Comparison of ENCODE assay signal across 25 cellular contexts in the genomic region with DNA sequence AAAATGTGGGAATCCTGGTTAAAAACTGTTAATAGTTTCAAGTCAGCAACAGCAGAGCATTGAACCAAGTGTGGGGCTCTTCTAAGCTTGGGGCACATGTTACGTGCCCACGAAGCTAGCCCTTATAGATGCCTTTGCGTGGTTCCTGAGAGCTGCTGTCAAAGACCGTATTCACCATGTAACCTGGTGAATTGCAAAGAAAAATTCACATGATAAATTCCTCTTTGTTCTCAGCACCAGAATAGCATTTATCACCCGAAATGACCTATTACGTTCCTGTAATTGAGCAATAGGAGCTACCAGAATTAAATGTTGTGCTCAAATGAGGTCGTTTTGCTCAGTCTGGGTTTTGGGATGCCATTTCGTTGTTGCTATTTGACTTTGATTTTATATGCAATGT.
DNase-seq lines count a peak whose midpoint lies in the region; ATAC-seq, FAIRE-seq and TF ChIP-seq lines count a peak whose summit lies in the region.
"Had no signal": no experiment of that assay in that cellular context is flagged by ENCODE, and none has a peak within 500 bp of the region (broad histone marks: within the 10 kb centered on the region; RNA-seq: fewer than 3 reads in every experiment).

No MANE protein-coding gene starts in this region.

- no peak for TF ChIP-seq RAD21 in K562 (CRISPR knock-in tag; conservative IDR thresholded peaks at IDR 0.05 in 1 of 2, IDR thresholded peaks at IDR 0.05 in 1 of 2)

- in situ Hi-C loops in K562 (cut with MboI) = no loop called here

- no peak for ATAC-seq in K562
- ATAC-seq in omental fat pad (ENCODE audit: low FRiP score) = no peak
- ATAC-seq in GM21717 (IDR thresholded peaks at IDR 0.05; ENCODE audit: unreplicated experiment) = no peak

- H3K4me1 ChIP-seq in K562 (replicated peaks in 1 of 2; ENCODE audit: control insufficient read depth in 2 of 2, insufficient read depth in 2 of 2, low read length in 2 of 2) = no peaks in the 10 kb centered on the region; a peak in 2 of 5 replicates
- no peaks in the 10 kb centered on the region for H3K4me1 ChIP-seq in prostate gland (replicated peaks)
- H3K4me1 ChIP-seq: BE2C, BLaER1 had no signal

- DNase-seq in H54 (ENCODE audit: insufficient read length, low spot score) = no peak
- no peak for DNase-seq in K562 (ENCODE audit: extremely low read depth in 1 of 4, low spot score in 3 of 4)
- DNase-seq in fibroblast of villous mesenchyme (ENCODE audit: low read depth) = peak; percentile 1
- no peak for DNase-seq in prostate gland (ENCODE audit: low spot score)
- DNase-seq in omental fat pad (ENCODE audit: low spot score) = no peak
- DNase-seq in nephron progenitor cell = no peak
- no peak for DNase-seq in epidermal melanocyte (ENCODE audit: insufficient read length, low spot score)
- DNase-seq: 8988T; ACHN; BE2C; C1 segment of cervical spinal cord; Caco-2; Calu3; CD4-positive, alpha-beta memory T cell; CD4-positive, CD25-positive, alpha-beta regulatory T cell; CD8-positive, alpha-beta memory T cell; DMS79 treated with DMSO at 0.1 percent for 48 hours; GF-D8 had no signal

- no TSS peak for BruUV-seq in K562 (replicated peaks; lab: Mats Ljungman, UMichigan)

- no peaks in the 10 kb centered on the region for H3K79me2 ChIP-seq in K562 (ENCODE audit: control insufficient read depth, insufficient read depth, low read length)

- H3K4me2 ChIP-seq in K562 (ENCODE audit: insufficient read depth, low read length) = no peak overlapping the region
- H3K4me2 ChIP-seq: BLaER1 had no signal

- no peak overlapping the region for H3K27ac ChIP-seq in K562 (ENCODE audit: extremely low read depth, low read depth, low read length)
- H3K27ac ChIP-seq in prostate gland = peak overlapping the region; percentile 32 to 35
- H3K27ac ChIP-seq: BLaER1 had no signal

- CTCF ChIA-PET in K562 (lab: Yijun Ruan, JAX; ENCODE audit: low intra/inter-chr PET ratio) = no interaction called here

- H3K27ac Mint-ChIP-seq in nephron progenitor cell = no peak overlapping the region
- H3K27ac Mint-ChIP-seq: CD14-positive monocyte; CD4-positive, alpha-beta memory T cell; CD4-positive, CD25-positive, alpha-beta regulatory T cell; CD8-positive, alpha-beta memory T cell had no signal

- no peak overlapping the region for H3K4me3 ChIP-seq in K562
- H3K4me3 ChIP-seq in fibroblast of villous mesenchyme (ENCODE audit: low read depth, low read length) = no peak overlapping the region
- H3K4me3 ChIP-seq in prostate gland = no peak overlapping the region
- H3K4me3 ChIP-seq: BLaER1 had no signal

- H3K27me3 ChIP-seq in K562 (ENCODE audit: control insufficient read depth in 2 of 2, insufficient read depth in 2 of 2, low read length in 2 of 2) (no peaks in the 10 kb centered on the region), prostate gland (replicated peaks; ENCODE audit: insufficient read depth) (no peaks in the 10 kb centered on the region)
- H3K27me3 ChIP-seq: BE2C, BLaER1 had no signal

- POLR2A ChIA-PET in K562 (lab: Yijun Ruan, JAX) = no interaction called here

- H2AFZ ChIP-seq in K562 (ENCODE audit: low read depth, low read length) = 0 out of 2 replicates have a peak overlapping the region, but pooled peaks have one; percentile 6

- H3K9me1 ChIP-seq in K562 (ENCODE audit: control insufficient read depth, insufficient read depth, low read length) = no peaks in the 10 kb centered on the region

- TF ChIP-seq POLR2A in H54 (IDR thresholded peaks at IDR 0.05; ENCODE audit: low read depth, low read length) (no peak), K562 (conservative IDR thresholded peaks at IDR 0.05) (no peak), prostate gland (IDR thresholded peaks at IDR 0.05) (no peak)

- H3K36me3 ChIP-seq in K562 (ENCODE audit: control insufficient read depth, insufficient read depth, low read length) (no peaks in the 10 kb centered on the region), prostate gland (no peaks in the 10 kb centered on the region)
- H3K36me3 ChIP-seq: BE2C, BLaER1 had no signal

- H3K27me3 Mint-ChIP-seq in nephron progenitor cell (ENCODE audit: low read depth, poor library complexity) = no peaks in the 10 kb centered on the region
- H3K27me3 Mint-ChIP-seq: CD4-positive, CD25-positive, alpha-beta regulatory T cell had no signal

- H3K4me3 Mint-ChIP-seq in nephron progenitor cell = no peak overlapping the region
- H3K4me3 Mint-ChIP-seq: CD14-positive monocyte; CD4-positive, alpha-beta memory T cell; CD4-positive, CD25-positive, alpha-beta regulatory T cell; CD8-positive, alpha-beta memory T cell had no signal

- no peak for TF ChIP-seq EP300 in K562 (IDR thresholded peaks at IDR 0.05; ENCODE audit: low read length)

- no peaks in the 10 kb centered on the region for H3K4me1 Mint-ChIP-seq in nephron progenitor cell
- H3K4me1 Mint-ChIP-seq: CD4-positive, alpha-beta memory T cell; CD4-positive, CD25-positive, alpha-beta regulatory T cell; CD8-positive, alpha-beta memory T cell had no signal

- no peaks in the 10 kb centered on the region for H3K9me3 Mint-ChIP-seq in nephron progenitor cell
- H3K9me3 Mint-ChIP-seq: CD8-positive, alpha-beta memory T cell had no signal

- no peaks in the 10 kb centered on the region for H4K20me1 ChIP-seq in K562 (replicated peaks; ENCODE audit: control insufficient read depth, insufficient read depth, low read length)
- H4K20me1 ChIP-seq: BLaER1 had no signal

- TF ChIP-seq CTCF in K562 (IDR thresholded peaks at IDR 0.05 in 2 of 3, conservative IDR thresholded peaks at IDR 0.05 in 1 of 3; ENCODE audit: insufficient read depth in 2 of 3, low read depth in 1 of 3, low read length in 3 of 3) = no peak
- no peak for TF ChIP-seq CTCF in fibroblast of villous mesenchyme (IDR thresholded peaks at IDR 0.05; ENCODE audit: insufficient read depth, low read depth, low read length)
- no peak for TF ChIP-seq CTCF in prostate gland (IDR thresholded peaks at IDR 0.05)
- TF ChIP-seq CTCF in omental fat pad (IDR thresholded peaks at IDR 0.05) = no peak
- TF ChIP-seq CTCF in nephron progenitor cell (IDR thresholded peaks at IDR 0.05) = no peak

- no peak overlapping the region for H3K9ac ChIP-seq in K562 (ENCODE audit: insufficient read depth in 1 of 2, low read depth in 2 of 2, low read length in 2 of 2)
- H3K9ac ChIP-seq: BLaER1 had no signal

- H3K36me3 Mint-ChIP-seq in nephron progenitor cell (ENCODE audit: low read depth) = no peaks in the 10 kb centered on the region
- H3K36me3 Mint-ChIP-seq: CD14-positive monocyte; CD4-positive, alpha-beta memory T cell; CD4-positive, CD25-positive, alpha-beta regulatory T cell; CD8-positive, alpha-beta memory T cell had no signal

- FAIRE-seq in H54 (lab: Jason Lieb, UNC) = peak; percentile 68
- no peak for FAIRE-seq in K562 (lab: Jason Lieb, UNC)
- FAIRE-seq: A204.1, D721Med, G401.6, GM12891 had no signal

- WGBS in K562 (ENCODE audit: insufficient coverage, low coverage, missing lambda C conversion rate) = 35% methylated on average over 8 of the region's 8 CpGs
- WGBS in prostate gland = 47% methylated on average over 8 of the region's 8 CpGs

- intact Hi-C loops in K562 (cut with micrococcal nuclease) = no loop called here
- intact Hi-C loops in prostate gland (cut with DNase I) = no loop called here

- H3K9me3 ChIP-seq in K562 (replicated peaks; ENCODE audit: control insufficient read depth, insufficient read depth, low read depth, low read length) = no peaks in the 10 kb centered on the region
- H3K9me3 ChIP-seq in prostate gland = no peaks in the 10 kb centered on the region
- H3K9me3 ChIP-seq: BE2C, BLaER1, Caco-2 had no signal

TF ChIP-seq in K562, 482 proteins besides CTCF, POLR2A, EP300 and RAD21 (continues in another document):
- TF ChIP-seq SP2 (IDR thresholded peaks at IDR 0.05; ENCODE audit: extremely low read depth, low read depth, low read length, poor library complexity, severe bottlenecking) (no peak), KLF10 (CRISPR knock-in tag; IDR thresholded peaks at IDR 0.05) (no peak), STAG1 (CRISPR knock-in tag; IDR thresholded peaks at IDR 0.05; ENCODE audit: borderline replicate concordance) (no peak), TEAD1 (CRISPR knock-in tag; IDR thresholded peaks at IDR 0.05) (no peak), CC2D1A (IDR thresholded peaks at IDR 0.05) (no peak), TFAM (CRISPR knock-in tag; conservative IDR thresholded peaks at IDR 0.05) (no peak), KDM1A (IDR thresholded peaks at IDR 0.05) (no peak), ASH1L (IDR thresholded peaks at IDR 0.05; ENCODE audit: borderline replicate concordance, low read depth, partially characterized antibody) (no peak), HIVEP1 (CRISPR knock-in tag; IDR thresholded peaks at IDR 0.05) (no peak), TFAP4 (CRISPR knock-in tag; IDR thresholded peaks at IDR 0.05; ENCODE audit: borderline replicate concordance) (no peak)
- TF ChIP-seq, protein P1, sequence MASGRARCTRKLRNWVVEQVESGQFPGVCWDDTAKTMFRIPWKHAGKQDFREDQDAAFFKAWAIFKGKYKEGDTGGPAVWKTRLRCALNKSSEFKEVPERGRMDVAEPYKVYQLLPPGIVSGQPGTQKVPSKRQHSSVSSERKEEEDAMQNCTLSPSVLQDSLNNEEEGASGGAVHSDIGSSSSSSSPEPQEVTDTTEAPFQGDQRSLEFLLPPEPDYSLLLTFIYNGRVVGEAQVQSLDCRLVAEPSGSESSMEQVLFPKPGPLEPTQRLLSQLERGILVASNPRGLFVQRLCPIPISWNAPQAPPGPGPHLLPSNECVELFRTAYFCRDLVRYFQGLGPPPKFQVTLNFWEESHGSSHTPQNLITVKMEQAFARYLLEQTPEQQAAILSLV (tag; IDR thresholded peaks at IDR 0.05) = no peak
- TF ChIP-seq, protein P2, sequence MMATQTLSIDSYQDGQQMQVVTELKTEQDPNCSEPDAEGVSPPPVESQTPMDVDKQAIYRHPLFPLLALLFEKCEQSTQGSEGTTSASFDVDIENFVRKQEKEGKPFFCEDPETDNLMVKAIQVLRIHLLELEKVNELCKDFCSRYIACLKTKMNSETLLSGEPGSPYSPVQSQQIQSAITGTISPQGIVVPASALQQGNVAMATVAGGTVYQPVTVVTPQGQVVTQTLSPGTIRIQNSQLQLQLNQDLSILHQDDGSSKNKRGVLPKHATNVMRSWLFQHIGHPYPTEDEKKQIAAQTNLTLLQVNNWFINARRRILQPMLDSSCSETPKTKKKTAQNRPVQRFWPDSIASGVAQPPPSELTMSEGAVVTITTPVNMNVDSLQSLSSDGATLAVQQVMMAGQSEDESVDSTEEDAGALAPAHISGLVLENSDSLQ (IDR thresholded peaks at IDR 0.05) = no peak
